ENCODE assay signal across 8 cellular contexts in the genomic region with DNA sequence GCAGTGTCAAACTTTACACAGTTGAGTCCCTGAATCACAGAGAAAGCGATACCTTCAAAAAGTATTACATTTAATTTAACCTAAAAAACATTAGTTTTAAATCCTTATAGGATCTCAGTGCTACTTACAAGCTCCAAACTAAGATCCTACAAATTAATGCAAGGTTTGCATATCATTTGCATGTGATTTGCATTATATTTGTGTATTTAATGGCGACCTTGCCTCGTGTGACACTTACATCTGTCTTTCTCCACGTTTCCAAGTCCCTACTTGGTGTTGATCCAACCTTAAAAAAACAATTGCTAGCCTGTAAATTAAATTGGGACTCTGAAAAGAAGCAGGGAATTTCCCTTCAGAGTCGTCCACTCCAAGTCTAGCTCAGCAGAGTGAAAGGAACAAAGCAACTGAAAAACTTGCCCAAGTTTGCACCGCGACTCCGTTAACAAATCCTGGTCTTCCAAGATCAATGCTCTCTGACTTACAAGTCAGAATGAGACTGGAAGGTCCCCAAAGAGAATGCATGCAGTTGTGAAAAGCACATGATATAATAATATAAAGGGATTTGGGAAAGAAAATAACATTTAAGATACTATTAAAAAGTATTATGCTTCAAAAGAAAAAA. TPM values are rescaled to one million over a fixed set of nuclear protein-coding genes. Genes with fewer than 3 reads are reported as not detected.
DNase-seq lines count a peak whose midpoint lies in the region; ATAC-seq, FAIRE-seq and TF ChIP-seq lines count a peak whose summit lies in the region.

No MANE protein-coding gene starts in this region.

- no peak for DNase-seq in activated T-cell treated with anti-CD3 and anti-CD28 coated beads, Interleukin-2, amount 50 U/mL, for 4 hours
- DNase-seq in activated T-cell treated with anti-CD3 and anti-CD28 coated beads, Interleukin-2, amount 50 U/mL, for 1 hour = no peak
- DNase-seq in astrocyte (ENCODE audit: low read depth) (no peak), lower lobe of right lung (no peak), thyroid gland (peak; percentile 37 to 38)

- peaks cover 2% of the 10 kb centered on the region for H3K36me3 Mint-ChIP-seq in activated T-cell treated with anti-CD3 and anti-CD28 coated beads, Interleukin-2, amount 50 U/mL, for 4 hours (ENCODE audit: insufficient read depth)
- H3K36me3 Mint-ChIP-seq in astrocyte (ENCODE audit: low read depth, unreplicated experiment) = no peaks in the 10 kb centered on the region

- TF ChIP-seq POLR2A in thyroid gland (IDR thresholded peaks at IDR 0.05) = no peak

- no peaks in the 10 kb centered on the region for H3K79me2 ChIP-seq in astrocyte (ENCODE audit: insufficient read depth, low read length)

- H2AFZ ChIP-seq in astrocyte (ENCODE audit: low read depth, low read length) = no peak overlapping the region

- WGBS in thyroid gland, 2 donors = 17 to 22% methylated on average over 8 of the region's 8 CpGs

- H3K36me3 ChIP-seq in astrocyte (ENCODE audit: insufficient read depth, low read length) (no peaks in the 10 kb centered on the region), lower lobe of right lung (no peaks in the 10 kb centered on the region), thyroid gland (no peaks in the 10 kb centered on the region)

- TF ChIP-seq CTCF in astrocyte (IDR thresholded peaks at IDR 0.05; ENCODE audit: insufficient read depth, low read depth, low read length) (no peak), lower lobe of right lung (IDR thresholded peaks at IDR 0.05) (no peak), thyroid gland (IDR thresholded peaks at IDR 0.05) (no peak)

- H3K27ac ChIP-seq in astrocyte (ENCODE audit: low read depth, low read length) (no peak overlapping the region), lower lobe of right lung (peak overlapping the region; percentile 19), thyroid gland (peak overlapping the region; percentile 7 to 61 (median 17))

- peaks cover 46% of the 10 kb centered on the region for H3K4me1 Mint-ChIP-seq in activated T-cell treated with anti-CD3 and anti-CD28 coated beads, Interleukin-2, amount 50 U/mL, for 4 hours (ENCODE audit: low read depth)
- no peaks in the 10 kb centered on the region for H3K4me1 Mint-ChIP-seq in astrocyte (ENCODE audit: low read depth, unreplicated experiment)

- H3K27me3 ChIP-seq in astrocyte (ENCODE audit: insufficient read depth, low read length) = peaks cover 27% of the 10 kb centered on the region
- no peaks in the 10 kb centered on the region for H3K27me3 ChIP-seq in lower lobe of right lung (ENCODE audit: low read depth)
- no peaks in the 10 kb centered on the region for H3K27me3 ChIP-seq in thyroid gland

- H4K20me1 ChIP-seq in astrocyte (ENCODE audit: insufficient read depth, low read length) = peaks cover 9% of the 10 kb centered on the region

- peaks cover 10% of the 10 kb centered on the region for H3K4me1 ChIP-seq in astrocyte (ENCODE audit: insufficient read depth, low read length)
- H3K4me1 ChIP-seq in lower lobe of right lung = peaks cover 15% of the 10 kb centered on the region
- H3K4me1 ChIP-seq in thyroid gland = peaks cover 8 to 14% of the 10 kb centered on the region in 2 donors

- H3K4me3 ChIP-seq in astrocyte (ENCODE audit: insufficient read depth, low read depth, low read length) (peak overlapping the region; percentile 47), lower lobe of right lung (peak overlapping the region; percentile 71), thyroid gland (replicated peaks in 1 of 3) (peak overlapping the region in 1 of 3 donors; percentile 87)

- H3K9me3 Mint-ChIP-seq in activated T-cell treated with anti-CD3 and anti-CD28 coated beads, Interleukin-2, amount 50 U/mL, for 4 hours = no peaks in the 10 kb centered on the region
- H3K9me3 Mint-ChIP-seq in astrocyte (ENCODE audit: unreplicated experiment) = no peaks in the 10 kb centered on the region

- no peak overlapping the region for H3K9ac ChIP-seq in astrocyte (ENCODE audit: low read length)

- peak overlapping the region; percentile 97 for H3K4me2 ChIP-seq in astrocyte (ENCODE audit: low read length)

- H3K9me3 ChIP-seq in astrocyte (ENCODE audit: insufficient read depth, low read depth, low read length) (no peaks in the 10 kb centered on the region), lower lobe of right lung (no peaks in the 10 kb centered on the region), thyroid gland (no peaks in the 10 kb centered on the region)

- FAIRE-seq in astrocyte (lab: Jason Lieb, UNC) = no peak

- ATAC-seq in activated T-cell treated with anti-CD3 and anti-CD28 coated beads, Interleukin-2, amount 50 U/mL, for 4 hours = no peak
- ATAC-seq in lower lobe of right lung = no peak
- ATAC-seq in HG02884 (IDR thresholded peaks at IDR 0.05; ENCODE audit: unreplicated experiment) = no peak
- ATAC-seq in HG03521 (IDR thresholded peaks at IDR 0.05; ENCODE audit: unreplicated experiment) = no peak
- no peak for ATAC-seq in HG02763 (IDR thresholded peaks at IDR 0.05; ENCODE audit: unreplicated experiment)

- peak overlapping the region; percentile 87 for H3K4me3 Mint-ChIP-seq in activated T-cell treated with anti-CD3 and anti-CD28 coated beads, Interleukin-2, amount 50 U/mL, for 4 hours
- peak overlapping the region; percentile 82 for H3K4me3 Mint-ChIP-seq in astrocyte (ENCODE audit: unreplicated experiment)

- intact Hi-C loops in lower lobe of right lung (cut with DNase I) = no loop called here
- intact Hi-C loops in thyroid gland (cut with DNase I) = no loop called here

- no peak overlapping the region for H3K27ac Mint-ChIP-seq in astrocyte (ENCODE audit: unreplicated experiment)

- H3K27me3 Mint-ChIP-seq in activated T-cell treated with anti-CD3 and anti-CD28 coated beads, Interleukin-2, amount 50 U/mL, for 4 hours (ENCODE audit: low read depth) = no peaks in the 10 kb centered on the region
- peaks cover 5% of the 10 kb centered on the region for H3K27me3 Mint-ChIP-seq in astrocyte (ENCODE audit: low read depth, unreplicated experiment)

RNA-seq across cellular contexts. Expression of gene FAM117A, which starts 0.7 kb away (rescaled TPM):
- 10 to 100 TPM; 10.3 to 12.1 (median 11.6) TPM for total RNA-seq in activated T-cell treated with anti-CD3 and anti-CD28 coated beads, Interleukin-2, amount 50 U/mL, for 4 hours
- total RNA-seq in astrocyte (5.4 and 8.0 TPM in 2 replicates), lower lobe of right lung (16.4 TPM), thyroid gland (10 to 100 TPM; 12.4 to 41.5 (median 23.3) TPM)

RNA-seq across cellular contexts. Expression of gene KAT7, which starts 23.8 kb away (rescaled TPM):
- 10 to 100 TPM; 59.4 to 66.6 (median 63.8) TPM for total RNA-seq in activated T-cell treated with anti-CD3 and anti-CD28 coated beads, Interleukin-2, amount 50 U/mL, for 4 hours
- total RNA-seq in astrocyte = 40.8 and 42.0 TPM in 2 replicates
- 56.7 TPM for total RNA-seq in lower lobe of right lung
- 100 to 1,000 TPM in 1 of 4 donors, 10 to 100 TPM in 3; 57.5 to 127 (median 76.1) TPM for total RNA-seq in thyroid gland

RNA-seq across cellular contexts. Expression of gene SLC35B1, which starts 56.9 kb away (rescaled TPM):
- 10 to 100 TPM; 89.1 to 90.4 (median 90.3) TPM for total RNA-seq in activated T-cell treated with anti-CD3 and anti-CD28 coated beads, Interleukin-2, amount 50 U/mL, for 4 hours
- total RNA-seq in astrocyte (54.3 and 61.1 TPM in 2 replicates), lower lobe of right lung (38.9 TPM), thyroid gland (100 to 1,000 TPM in 2 of 4 donors, 10 to 100 TPM in 2; 77.5 to 171 (median 94.7) TPM)

Comparison
In these comparisons a context has a peak if more than half of its experiments do, and no peak if none do; other contexts are left out.
1. DNase-seq: peak in thyroid gland (2 of 2); none in activated T-cell treated with anti-CD3 and anti-CD28 coated beads, Interleukin-2, amount 50 U/mL, for 4 hours (single experiment), activated T-cell treated with anti-CD3 and anti-CD28 coated beads, Interleukin-2, amount 50 U/mL, for 1 hour (single experiment), astrocyte (single experiment) and lower lobe of right lung (single experiment).